ENCODE assay signal across 23 cellular contexts in genomic region chr14:60645191-60645590, GRCh38. TPM values are rescaled to one million over a fixed set of nuclear protein-coding genes. Genes with fewer than 3 reads are reported as not detected.
DNase-seq lines count a peak whose midpoint lies in the region; ATAC-seq, FAIRE-seq and TF ChIP-seq lines count a peak whose summit lies in the region.
"Had no signal": no experiment of that assay in that cellular context is flagged by ENCODE, and none has a peak within 500 bp of the region (broad histone marks: within the 10 kb centered on the region; RNA-seq: fewer than 3 reads in every experiment).

No MANE protein-coding gene starts in this region.

- DNase-seq in SK-N-SH (no peak), astrocyte (ENCODE audit: low read depth) (no peak), mesenchymal stem cell (no peak), type B pancreatic cell (ENCODE audit: extremely low spot score, unreplicated experiment) (no peak), NCI-H69 (lab: John Stamatoyannopoulos, UW) (no peak), SIG-M5 treated with dmso at 0.1 percent for 504 hours (lab: John Stamatoyannopoulos, UW; ENCODE audit: unreplicated experiment) (no peak)
- no peak for DNase-seq in naive thymus-derived CD8-positive, alpha-beta T cell
- DNase-seq: activated naive CD8-positive, alpha-beta T cell treated with anti-CD3 and anti-CD28 coated beads, Interleukin-2, amount 50 U/mL, for 24 hours; central memory CD4-positive, alpha-beta T cell; DMS53; effector memory CD4-positive, alpha-beta T cell; heart right ventricle; naive B cell; NCI-H2029 treated with DMSO at 0.1 percent for 48 hours; NCI-H748 treated with DMSO at 0.1 percent for 48 hours; spleen had no signal

- no peak overlapping the region for H2BK120ac ChIP-seq in mesenchymal stem cell (ENCODE audit: low read depth, low read length)

- H3F3A ChIP-seq in SK-N-SH (replicated peaks; ENCODE audit: insufficient read depth), result peaks cover 14% of the 10 kb centered on the region

- H3K4me1 ChIP-seq in SK-N-SH (ENCODE audit: control insufficient read depth in 1 of 2, insufficient read depth in 2 of 2, low read depth in 1 of 2, low read length in 1 of 2) (peaks cover 9 to 22% of the 10 kb centered on the region in 2 experiments; a peak in 3 of 4 replicates), astrocyte (ENCODE audit: insufficient read depth, low read length) (peaks cover 4% of the 10 kb centered on the region), mesenchymal stem cell (ENCODE audit: control insufficient read depth, insufficient read depth, low read depth, low read length) (peaks cover 18% of the 10 kb centered on the region)

- H3K79me2 ChIP-seq in SK-N-SH (ENCODE audit: insufficient read depth) (peaks cover 95% of the 10 kb centered on the region), astrocyte (ENCODE audit: insufficient read depth, low read length) (peaks cover 40% of the 10 kb centered on the region)

- H3K36me3 ChIP-seq in SK-N-SH (replicated peaks in 1 of 2; ENCODE audit: control insufficient read depth in 1 of 2, insufficient read depth in 2 of 2, low read length in 1 of 2) (peaks cover 38 to 59% of the 10 kb centered on the region in 2 experiments), astrocyte (ENCODE audit: insufficient read depth, low read length) (no peaks in the 10 kb centered on the region), mesenchymal stem cell (ENCODE audit: control insufficient read depth in 1 of 2, insufficient read depth in 2 of 2, low read depth in 1 of 2, low read length in 2 of 2) (peaks cover 0 to 29% of the 10 kb centered on the region in 2 experiments)
- H3K36me3 ChIP-seq: heart right ventricle, spleen had no signal

- H3K9me3 Mint-ChIP-seq in astrocyte (ENCODE audit: unreplicated experiment) (peaks cover 10% of the 10 kb centered on the region), type B pancreatic cell (no peaks in the 10 kb centered on the region)
- no peaks in the 10 kb centered on the region for H3K9me3 Mint-ChIP-seq in naive thymus-derived CD8-positive, alpha-beta T cell
- H3K9me3 Mint-ChIP-seq: activated naive CD8-positive, alpha-beta T cell treated with anti-CD3 and anti-CD28 coated beads, Interleukin-2, amount 50 U/mL, for 24 hours had no signal

- CTCF ChIA-PET in SK-N-SH (lab: Yijun Ruan, JAX), result interaction anchor here (1.1 to 1.9 kb wide), 4 partner anchors 8 to 635 kb away, joined by 3 to 7 read pairs (median 4); no protein-coding TSS in a partner anchor

- no peaks in the 10 kb centered on the region for H3K27me3 ChIP-seq in SK-N-SH (ENCODE audit: insufficient read depth)
- peaks cover 78% of the 10 kb centered on the region for H3K27me3 ChIP-seq in astrocyte (ENCODE audit: insufficient read depth, low read length)
- H3K27me3 ChIP-seq in mesenchymal stem cell (ENCODE audit: control insufficient read depth in 1 of 2, insufficient read depth in 1 of 2, low read length in 2 of 2), result peaks cover 0 to 61% of the 10 kb centered on the region in 2 experiments

- H4K91ac ChIP-seq in mesenchymal stem cell (ENCODE audit: low read length), result no peak overlapping the region

- TF ChIP-seq RAD21 in SK-N-SH (IDR thresholded peaks at IDR 0.05; ENCODE audit: low read length), result no peak

- H3K23ac ChIP-seq in mesenchymal stem cell (ENCODE audit: low read length in 2 of 2), result no peak overlapping the region

- no peak overlapping the region for H2BK5ac ChIP-seq in mesenchymal stem cell (ENCODE audit: low read depth, low read length, poor library complexity, severe bottlenecking)

- peak overlapping the region; percentile 61 to 74; a peak in 3 of 4 replicates for H3K4me3 ChIP-seq in SK-N-SH (ENCODE audit: low read depth in 2 of 2, low read length in 1 of 2)
- no peak overlapping the region for H3K4me3 ChIP-seq in astrocyte (ENCODE audit: insufficient read depth, low read depth, low read length)
- H3K4me3 ChIP-seq in mesenchymal stem cell (ENCODE audit: insufficient read depth in 1 of 2, low read depth in 1 of 2, low read length in 2 of 2), result peak overlapping the region in 1 of 2 experiments; percentile 88
- H3K4me3 ChIP-seq: heart right ventricle, lung, spleen had no signal

- H3K4me1 Mint-ChIP-seq in astrocyte (ENCODE audit: low read depth, unreplicated experiment) (no peaks in the 10 kb centered on the region), type B pancreatic cell (ENCODE audit: unreplicated experiment) (peaks cover 24% of the 10 kb centered on the region)
- peaks cover 12 to 58% (median 46%) of the 10 kb centered on the region in 4 donors for H3K4me1 Mint-ChIP-seq in naive thymus-derived CD8-positive, alpha-beta T cell

- no peak overlapping the region for H3K4ac ChIP-seq in mesenchymal stem cell (ENCODE audit: low read depth in 1 of 2, low read length in 2 of 2)

- no peak overlapping the region for H3K27ac Mint-ChIP-seq in astrocyte (ENCODE audit: unreplicated experiment)
- H3K27ac Mint-ChIP-seq in type B pancreatic cell, result peak overlapping the region; percentile 10
- H3K27ac Mint-ChIP-seq in naive thymus-derived CD8-positive, alpha-beta T cell, result no peak overlapping the region
- H3K27ac Mint-ChIP-seq: activated naive CD8-positive, alpha-beta T cell treated with anti-CD3 and anti-CD28 coated beads, Interleukin-2, amount 50 U/mL, for 24 hours; CD14-positive monocyte; progenitor cell of endocrine pancreas had no signal

- H3K9ac ChIP-seq in SK-N-SH (peak overlapping the region; percentile 94), astrocyte (ENCODE audit: low read length) (no peak overlapping the region), mesenchymal stem cell (ENCODE audit: low read length) (peak overlapping the region; percentile 90)

- H3K9me2 ChIP-seq in SK-N-SH, result no peaks in the 10 kb centered on the region

- no peak overlapping the region for H2AK5ac ChIP-seq in mesenchymal stem cell (ENCODE audit: low read length, severe bottlenecking)

- no peak overlapping the region for H2BK15ac ChIP-seq in mesenchymal stem cell (ENCODE audit: low read depth, poor library complexity, severe bottlenecking)

- H3K4me2 ChIP-seq in SK-N-SH, result peak overlapping the region; percentile 86
- peak overlapping the region; percentile 32 for H3K4me2 ChIP-seq in astrocyte (ENCODE audit: low read length)
- H3K4me2 ChIP-seq in mesenchymal stem cell (ENCODE audit: low read length, poor library complexity, severe bottlenecking), result no peak overlapping the region

- H3K36me3 Mint-ChIP-seq in astrocyte (ENCODE audit: low read depth, unreplicated experiment) (no peaks in the 10 kb centered on the region), type B pancreatic cell (peaks cover 16% of the 10 kb centered on the region)
- H3K36me3 Mint-ChIP-seq in naive thymus-derived CD8-positive, alpha-beta T cell, result no peaks in the 10 kb centered on the region

- no peak overlapping the region for H3K4me3 Mint-ChIP-seq in astrocyte (ENCODE audit: unreplicated experiment)
- peak overlapping the region; percentile 78 for H3K4me3 Mint-ChIP-seq in type B pancreatic cell
- no peak overlapping the region for H3K4me3 Mint-ChIP-seq in naive thymus-derived CD8-positive, alpha-beta T cell
- H3K4me3 Mint-ChIP-seq: activated naive CD8-positive, alpha-beta T cell treated with anti-CD3 and anti-CD28 coated beads, Interleukin-2, amount 50 U/mL, for 24 hours had no signal

- no peak for ATAC-seq in SK-N-SH treated with all-trans-retinoic acid at 6 μM for 48 hours
- ATAC-seq in naive thymus-derived CD8-positive, alpha-beta T cell, result no peak
- ATAC-seq: activated naive CD8-positive, alpha-beta T cell treated with anti-CD3 and anti-CD28 coated beads, Interleukin-2, amount 50 U/mL, for 24 hours; heart right ventricle; HepG2 had no signal

- peak overlapping the region; percentile 28 to 87; a peak in 3 of 4 replicates for H3K27ac ChIP-seq in SK-N-SH (ENCODE audit: low read depth in 2 of 2, low read length in 1 of 2)
- H3K27ac ChIP-seq in astrocyte (ENCODE audit: low read depth, low read length), result no peak overlapping the region
- no peak overlapping the region for H3K27ac ChIP-seq in mesenchymal stem cell (ENCODE audit: low read length, poor library complexity, severe bottlenecking)
- H3K27ac ChIP-seq: heart right ventricle, spleen had no signal

- no peak overlapping the region for H3K18ac ChIP-seq in mesenchymal stem cell (ENCODE audit: low read depth in 1 of 2, low read length in 2 of 2)

- WGBS in SK-N-SH (ENCODE audit: low lambda C conversion rate), result 9% methylated on average over 1 of the region's 1 CpG
- no CpG with 5 or more reads among the region's 1 CpG for WGBS in mesenchymal stem cell

- H3K79me1 ChIP-seq in mesenchymal stem cell (replicated peaks; ENCODE audit: low read length, poor library complexity, severe bottlenecking), result peaks cover 5% of the 10 kb centered on the region

- no peak for TF ChIP-seq EP300 in SK-N-SH (IDR thresholded peaks at IDR 0.05; ENCODE audit: borderline replicate concordance in 1 of 2, low read depth in 1 of 2, low read length in 1 of 2)

- no peak for TF ChIP-seq CTCF in SK-N-SH (IDR thresholded peaks at IDR 0.05)
- no peak for TF ChIP-seq CTCF in astrocyte (IDR thresholded peaks at IDR 0.05; ENCODE audit: insufficient read depth, low read depth, low read length)
- no peak for TF ChIP-seq CTCF in type B pancreatic cell (conservative IDR thresholded peaks at IDR 0.05)

- H2BK12ac ChIP-seq in mesenchymal stem cell (ENCODE audit: low read length in 2 of 2), result no peak overlapping the region

- POLR2A ChIA-PET in SK-N-SH (lab: Yijun Ruan, JAX), result no interaction called here
- POLR2A ChIA-PET in naive thymus-derived CD8-positive, alpha-beta T cell (lab: Charles Lee), result no interaction called here

- no peak overlapping the region for H3K14ac ChIP-seq in mesenchymal stem cell (ENCODE audit: low read length in 2 of 2)

- H3K9me3 ChIP-seq in SK-N-SH, result no peaks in the 10 kb centered on the region
- no peaks in the 10 kb centered on the region for H3K9me3 ChIP-seq in astrocyte (ENCODE audit: insufficient read depth, low read depth, low read length)
- no peaks in the 10 kb centered on the region for H3K9me3 ChIP-seq in mesenchymal stem cell (ENCODE audit: control insufficient read depth, low read length)
- H3K9me3 ChIP-seq: heart right ventricle had no signal

- H2AFZ ChIP-seq in SK-N-SH (ENCODE audit: low read depth) (no peak overlapping the region), astrocyte (ENCODE audit: low read depth, low read length) (no peak overlapping the region), mesenchymal stem cell (ENCODE audit: low read depth, low read length) (no peak overlapping the region)

- H3K27me3 Mint-ChIP-seq in astrocyte (ENCODE audit: low read depth, unreplicated experiment) (peaks cover 84% of the 10 kb centered on the region), type B pancreatic cell (peaks cover 92% of the 10 kb centered on the region)
- peaks cover 47 to 96% (median 77%) of the 10 kb centered on the region in 5 donors for H3K27me3 Mint-ChIP-seq in naive thymus-derived CD8-positive, alpha-beta T cell

- H4K8ac ChIP-seq in mesenchymal stem cell (ENCODE audit: low read length), result no peak overlapping the region

- no peak for FAIRE-seq in astrocyte (lab: Jason Lieb, UNC)
- FAIRE-seq: H1, HepG2 had no signal

- peaks cover 48% of the 10 kb centered on the region for H4K20me1 ChIP-seq in SK-N-SH (ENCODE audit: insufficient read depth)
- peaks cover 16% of the 10 kb centered on the region for H4K20me1 ChIP-seq in astrocyte (ENCODE audit: insufficient read depth, low read length)

RNA-seq across cellular contexts. Expression of gene SIX1, which starts 4.1 kb away (rescaled TPM):
- 31.2 and 52.1 TPM in 2 replicates for polyA plus RNA-seq in SK-N-SH (2012; rRNA removed)
- 34.8 and 43.7 TPM in 2 replicates for polyA plus RNA-seq in SK-N-SH (2012; cell fraction: cytosol; rRNA removed)
- polyA plus RNA-seq in SK-N-SH (2012; cell fraction: nucleus; rRNA removed), result 42.7 and 45.1 TPM in 2 replicates
- total RNA-seq in astrocyte (0.07 and 0.20 TPM in 2 replicates), type B pancreatic cell (ENCODE audit: low replicate concordance) (1.00 and 32.6 TPM in 2 replicates)
- 0.07 TPM for polyA plus RNA-seq in mesenchymal stem cell (2013, experiment 1 of 2)
- 0.11 TPM for polyA plus RNA-seq in mesenchymal stem cell (2013, experiment 2 of 2)
- not detected for total RNA-seq in naive thymus-derived CD8-positive, alpha-beta T cell
- polyA plus RNA-seq in naive thymus-derived CD8-positive, alpha-beta T cell, result not detected
- total RNA-seq: activated CD8-positive, alpha-beta memory T cell treated with anti-CD3 and anti-CD28 coated beads for 36 hours; spleen had no signal
- polyA plus RNA-seq: CD14-positive monocyte had no signal

Comparison
In these comparisons a context has a peak if more than half of its experiments do, and no peak if none do; other contexts are left out.
1. H3K27ac ChIP-seq: peak in SK-N-SH (2 of 2); none in astrocyte (single experiment) and mesenchymal stem cell (single experiment).